In the genomic region with DNA sequence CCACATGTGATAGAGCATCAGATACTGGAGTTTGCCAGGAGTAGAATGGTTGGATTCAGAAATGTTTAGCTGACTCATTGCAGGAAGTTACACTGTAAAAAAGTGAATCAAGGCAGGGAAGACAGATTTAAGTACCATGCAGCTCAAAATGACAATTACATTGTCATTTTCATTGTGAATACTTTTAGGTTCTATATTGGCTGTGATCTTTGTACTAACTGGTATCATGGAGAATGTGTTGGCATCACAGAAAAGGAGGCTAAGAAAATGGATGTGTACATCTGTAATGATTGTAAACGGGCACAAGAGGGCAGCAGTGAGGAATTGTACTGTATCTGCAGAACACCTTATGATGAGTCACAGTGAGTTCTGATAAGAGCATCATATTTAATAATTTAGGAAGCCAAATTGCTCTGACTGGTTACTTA, we compare ENCODE assay signal across 8 cellular contexts. TPM values are rescaled to one million over a fixed set of nuclear protein-coding genes. Genes with fewer than 3 reads are reported as not detected.
A peak's percentile ranks its signal among the peaks of the same experiment; 100 is the strongest.
DNase-seq lines count a peak whose midpoint lies in the region; ATAC-seq and TF ChIP-seq lines count a peak whose summit lies in the region.
"Not testable (repeated sequence)": the region's sequence is repeated elsewhere in the genome, so short reads cannot be mapped to it uniquely, and the experiment has no call there.

No MANE protein-coding gene starts in this region.

- intact Hi-C loops in activated naive CD4-positive, alpha-beta T cell treated with anti-CD3 and anti-CD28 coated beads for 36 hours (cut with micrococcal nuclease) = loop anchor here (1.0 kb wide), 3 partner anchors 48 to 500 kb away; no protein-coding TSS in a partner anchor

- H3K9me3 Mint-ChIP-seq in activated naive CD4-positive, alpha-beta T cell treated with anti-CD3 and anti-CD28 coated beads for 36 hours; neural crest cell; stimulated activated effector memory CD8-positive, alpha-beta T cell treated with anti-CD3 and anti-CD28 coated beads, Interleukin-12 subunit alpha, Interleukin-12 subunit beta, amount 100 ng/mL, for 72 hours: not testable (repeated sequence)

- CTCF ChIA-PET in activated naive CD4-positive, alpha-beta T cell treated with anti-CD3 and anti-CD28 coated beads for 36 hours (lab: Charles Lee) = interaction anchor here (0.6 to 2.1 kb wide), 7 partner anchors 19 to 94 kb away, joined by 3 to 4 read pairs (median 3); no protein-coding TSS in a partner anchor

- ATAC-seq in HG02588 (IDR thresholded peaks at IDR 0.05; ENCODE audit: unreplicated experiment) = peak; percentile 49
- ATAC-seq in stimulated activated effector memory CD8-positive, alpha-beta T cell treated with anti-CD3 and anti-CD28 coated beads, Interleukin-12 subunit alpha, Interleukin-12 subunit beta, amount 100 ng/mL, for 72 hours = peak; percentile 90

- DNase-seq in DMS153 (lab: John Stamatoyannopoulos, UW) (peak; percentile 18), NCI-H2107 treated with DMSO at 0.1 percent for 48 hours (lab: John Stamatoyannopoulos, UW; ENCODE audit: unreplicated experiment) (peak; percentile 12), T-helper 1 cell (peak; percentile 37 to 76 (median 64)), foreskin fibroblast (peak; percentile 27 to 77), neural crest cell (ENCODE audit: low read depth, low spot score) (peak; percentile 72)
- DNase-seq in activated naive CD4-positive, alpha-beta T cell treated with anti-CD3 and anti-CD28 coated beads for 36 hours = peak; percentile 90
- peak; percentile 39 to 73 for DNase-seq in stimulated activated effector memory CD8-positive, alpha-beta T cell treated with anti-CD3 and anti-CD28 coated beads, Interleukin-12 subunit alpha, Interleukin-12 subunit beta, amount 100 ng/mL, for 72 hours (ENCODE audit: low spot score in 2 of 2)

- TF ChIP-seq CTCF in foreskin fibroblast (IDR thresholded peaks at IDR 0.05; ENCODE audit: low read depth, low read length) = peak; percentile 39
- TF ChIP-seq CTCF in neural crest cell (conservative IDR thresholded peaks at IDR 0.05) = peak; percentile 81

- peak overlapping the region; percentile 84 for H3K27ac Mint-ChIP-seq in activated naive CD4-positive, alpha-beta T cell treated with anti-CD3 and anti-CD28 coated beads for 36 hours
- not testable (repeated sequence) for H3K27ac Mint-ChIP-seq in neural crest cell (ENCODE audit: unreplicated experiment)
- peak overlapping the region; percentile 10 for H3K27ac Mint-ChIP-seq in stimulated activated effector memory CD8-positive, alpha-beta T cell treated with anti-CD3 and anti-CD28 coated beads, Interleukin-12 subunit alpha, Interleukin-12 subunit beta, amount 100 ng/mL, for 72 hours

- H3K4me3 ChIP-seq in foreskin fibroblast (ENCODE audit: low read depth in 1 of 2, low read length in 2 of 2) = not testable (repeated sequence)

- peaks cover 15% of the 10 kb centered on the region for H3K36me3 Mint-ChIP-seq in activated naive CD4-positive, alpha-beta T cell treated with anti-CD3 and anti-CD28 coated beads for 36 hours (ENCODE audit: low read depth)
- peaks cover 27% of the 10 kb centered on the region for H3K36me3 Mint-ChIP-seq in neural crest cell (ENCODE audit: low read depth)
- peaks cover 81% of the 10 kb centered on the region for H3K36me3 Mint-ChIP-seq in stimulated activated effector memory CD8-positive, alpha-beta T cell treated with anti-CD3 and anti-CD28 coated beads, Interleukin-12 subunit alpha, Interleukin-12 subunit beta, amount 100 ng/mL, for 72 hours

- not testable (repeated sequence) for H3K4me3 Mint-ChIP-seq in activated naive CD4-positive, alpha-beta T cell treated with anti-CD3 and anti-CD28 coated beads for 36 hours; neural crest cell; stimulated activated effector memory CD8-positive, alpha-beta T cell treated with anti-CD3 and anti-CD28 coated beads, Interleukin-12 subunit alpha, Interleukin-12 subunit beta, amount 100 ng/mL, for 72 hours

- not testable (repeated sequence) for H3K27me3 Mint-ChIP-seq in activated naive CD4-positive, alpha-beta T cell treated with anti-CD3 and anti-CD28 coated beads for 36 hours (ENCODE audit: low read depth); neural crest cell (ENCODE audit: low read depth)

- H3K4me1 Mint-ChIP-seq in activated naive CD4-positive, alpha-beta T cell treated with anti-CD3 and anti-CD28 coated beads for 36 hours (ENCODE audit: low read depth) = peaks cover 15% of the 10 kb centered on the region
- H3K4me1 Mint-ChIP-seq in neural crest cell; stimulated activated effector memory CD8-positive, alpha-beta T cell treated with anti-CD3 and anti-CD28 coated beads, Interleukin-12 subunit alpha, Interleukin-12 subunit beta, amount 100 ng/mL, for 72 hours: not testable (repeated sequence)

RNA-seq across cellular contexts. Expression of a gene that starts 33.1 kb away (rescaled TPM):
- 1 to 10 TPM; 9.4 to 9.7 TPM for total RNA-seq in activated naive CD4-positive, alpha-beta T cell treated with anti-CD3 and anti-CD28 coated beads for 36 hours
- 16.4 and 18.9 TPM in 2 replicates for total RNA-seq in neural crest cell

Comparison
In these comparisons a context has a peak if more than half of its experiments do, and no peak if none do; other contexts are left out.
1. DNase-seq: peak in every context shown above with its lines; median percentile 90 in activated naive CD4-positive, alpha-beta T cell treated with anti-CD3 and anti-CD28 coated beads for 36 hours; 72 in neural crest cell; 64 in T-helper 1 cell; 56 in stimulated activated effector memory CD8-positive, alpha-beta T cell treated with anti-CD3 and anti-CD28 coated beads, Interleukin-12 subunit alpha, Interleukin-12 subunit beta, amount 100 ng/mL, for 72 hours; 52 in foreskin fibroblast; 18 in DMS153; 12 in NCI-H2107 treated with DMSO at 0.1 percent for 48 hours.